In the genomic region with DNA sequence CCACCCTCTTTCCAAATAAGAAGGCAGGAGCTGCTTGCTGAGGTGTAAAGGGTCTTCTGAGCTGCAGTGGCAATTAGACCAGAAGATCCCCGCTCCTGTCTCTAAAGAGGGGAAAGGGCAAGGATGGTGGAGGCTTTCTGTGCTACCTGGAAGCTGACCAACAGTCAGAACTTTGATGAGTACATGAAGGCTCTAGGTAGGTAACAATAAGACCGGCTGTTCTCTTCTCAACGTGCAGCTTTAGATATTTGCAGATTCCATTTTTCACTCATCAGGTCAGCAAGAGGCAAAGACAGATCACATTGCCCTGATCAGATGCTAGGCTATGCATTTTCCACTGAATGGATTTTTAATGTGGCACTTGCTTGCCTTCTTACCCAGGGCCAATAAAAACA, we compare ENCODE assay signal across 2 cellular contexts.
TF ChIP-seq lines count a peak whose summit lies in the region.

Gene FABP7, plus strand, starts transcription at position 45 of the 395 bp plus-strand sequence. Its CDS starts 79 bp downstream, at position 124.

TF ChIP-seq in GM23338, 12 proteins besides CTCF, POLR2A, EP300 and RAD21 (continues in another document):
- TF ChIP-seq, protein P1, sequence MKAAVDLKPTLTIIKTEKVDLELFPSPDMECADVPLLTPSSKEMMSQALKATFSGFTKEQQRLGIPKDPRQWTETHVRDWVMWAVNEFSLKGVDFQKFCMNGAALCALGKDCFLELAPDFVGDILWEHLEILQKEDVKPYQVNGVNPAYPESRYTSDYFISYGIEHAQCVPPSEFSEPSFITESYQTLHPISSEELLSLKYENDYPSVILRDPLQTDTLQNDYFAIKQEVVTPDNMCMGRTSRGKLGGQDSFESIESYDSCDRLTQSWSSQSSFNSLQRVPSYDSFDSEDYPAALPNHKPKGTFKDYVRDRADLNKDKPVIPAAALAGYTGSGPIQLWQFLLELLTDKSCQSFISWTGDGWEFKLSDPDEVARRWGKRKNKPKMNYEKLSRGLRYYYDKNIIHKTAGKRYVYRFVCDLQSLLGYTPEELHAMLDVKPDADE (IDR thresholded peaks at IDR 0.05) = no peak
- TF ChIP-seq POLR2AphosphoS5 (IDR thresholded peaks at IDR 0.05; ENCODE audit: low read depth) (no peak), ZNF114 (CRISPR knock-in tag; IDR thresholded peaks at IDR 0.05) (no peak), ZNF462 (CRISPR knock-in tag; IDR thresholded peaks at IDR 0.05) (no peak), NANOG (IDR thresholded peaks at IDR 0.05; ENCODE audit: borderline replicate concordance) (no peak), EZH2phosphoT487 (IDR thresholded peaks at IDR 0.05; ENCODE audit: unreplicated experiment) (no peak), REST (IDR thresholded peaks at IDR 0.05; ENCODE audit: unreplicated experiment) (no peak), ZNF331 (CRISPR knock-in tag; IDR thresholded peaks at IDR 0.05; ENCODE audit: low read depth) (no peak), CREB1 (CRISPR knock-in tag; IDR thresholded peaks at IDR 0.05; ENCODE audit: low read depth) (no peak), STAT1 (IDR thresholded peaks at IDR 0.05; ENCODE audit: unreplicated experiment) (no peak)

TF ChIP-seq in neural cell, 6 proteins besides CTCF, POLR2A, EP300 and RAD21 (continued from another document):
- no peak for TF ChIP-seq MXI1 (conservative IDR thresholded peaks at IDR 0.05; ENCODE audit: poor library complexity, severe bottlenecking)
- TF ChIP-seq POLR2AphosphoS5 (IDR thresholded peaks at IDR 0.05) = no peak
- TF ChIP-seq REST (IDR thresholded peaks at IDR 0.05; ENCODE audit: borderline replicate concordance) = no peak
- TF ChIP-seq SMC3 (conservative IDR thresholded peaks at IDR 0.05; ENCODE audit: poor library complexity) = no peak
